Comparison of ENCODE assay signal across 1 cellular context in the genomic region with DNA sequence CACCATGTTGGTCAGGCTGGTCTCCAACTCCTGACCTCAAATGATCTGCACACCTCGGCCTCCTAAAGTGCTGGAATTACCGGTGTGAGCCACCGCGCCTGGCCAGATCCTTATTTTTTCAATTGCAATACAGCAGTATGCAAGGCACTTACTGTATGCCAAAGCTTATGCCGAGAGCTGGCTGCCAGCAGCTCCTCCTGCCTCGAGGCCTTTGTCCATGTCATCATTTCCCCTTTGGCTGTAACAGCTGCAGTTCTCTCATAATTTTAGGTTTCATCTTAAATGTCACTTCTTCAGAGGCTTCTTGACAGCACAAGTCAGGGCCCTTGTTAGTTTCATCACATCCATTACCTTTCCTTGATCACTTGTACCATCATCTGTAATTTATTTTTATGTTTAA.
TF ChIP-seq lines count a peak whose summit lies in the region.

No MANE protein-coding gene starts in this region.

TF ChIP-seq in A549, 52 proteins besides CTCF, POLR2A, EP300 and RAD21 (continued from another document):
- TF ChIP-seq, protein P1, sequence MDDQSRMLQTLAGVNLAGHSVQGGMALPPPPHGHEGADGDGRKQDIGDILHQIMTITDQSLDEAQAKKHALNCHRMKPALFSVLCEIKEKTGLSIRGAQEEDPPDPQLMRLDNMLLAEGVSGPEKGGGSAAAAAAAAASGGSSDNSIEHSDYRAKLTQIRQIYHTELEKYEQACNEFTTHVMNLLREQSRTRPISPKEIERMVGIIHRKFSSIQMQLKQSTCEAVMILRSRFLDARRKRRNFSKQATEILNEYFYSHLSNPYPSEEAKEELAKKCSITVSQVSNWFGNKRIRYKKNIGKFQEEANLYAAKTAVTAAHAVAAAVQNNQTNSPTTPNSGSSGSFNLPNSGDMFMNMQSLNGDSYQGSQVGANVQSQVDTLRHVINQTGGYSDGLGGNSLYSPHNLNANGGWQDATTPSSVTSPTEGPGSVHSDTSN (IDR thresholded peaks at IDR 0.05) = no peak
- TF ChIP-seq HDAC2 (IDR thresholded peaks at IDR 0.05) (no peak), HOXA7 (CRISPR knock-in tag; IDR thresholded peaks at IDR 0.05) (no peak), MYC (IDR thresholded peaks at IDR 0.05; ENCODE audit: borderline replicate concordance, low read length) (no peak), KDM1A (IDR thresholded peaks at IDR 0.05; ENCODE audit: low read depth) (no peak), CEBPB (IDR thresholded peaks at IDR 0.05) (no peak), ZNF302 (CRISPR knock-in tag; IDR thresholded peaks at IDR 0.05) (no peak), NFE2L2 (conservative IDR thresholded peaks at IDR 0.05; ENCODE audit: low read length) (no peak), PHF8 (IDR thresholded peaks at IDR 0.05; ENCODE audit: borderline replicate concordance, low read depth) (no peak), RARB (CRISPR knock-in tag; IDR thresholded peaks at IDR 0.05) (no peak), TP53 (CRISPR knock-in tag; IDR thresholded peaks at IDR 0.05) (no peak), HEYL (CRISPR knock-in tag; IDR thresholded peaks at IDR 0.05) (no peak)
- TF ChIP-seq, protein P2, sequence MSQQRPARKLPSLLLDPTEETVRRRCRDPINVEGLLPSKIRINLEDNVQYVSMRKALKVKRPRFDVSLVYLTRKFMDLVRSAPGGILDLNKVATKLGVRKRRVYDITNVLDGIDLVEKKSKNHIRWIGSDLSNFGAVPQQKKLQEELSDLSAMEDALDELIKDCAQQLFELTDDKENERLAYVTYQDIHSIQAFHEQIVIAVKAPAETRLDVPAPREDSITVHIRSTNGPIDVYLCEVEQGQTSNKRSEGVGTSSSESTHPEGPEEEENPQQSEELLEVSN (IDR thresholded peaks at IDR 0.05; ENCODE audit: borderline replicate concordance, low read depth) = no peak
- TF ChIP-seq, protein P3, sequence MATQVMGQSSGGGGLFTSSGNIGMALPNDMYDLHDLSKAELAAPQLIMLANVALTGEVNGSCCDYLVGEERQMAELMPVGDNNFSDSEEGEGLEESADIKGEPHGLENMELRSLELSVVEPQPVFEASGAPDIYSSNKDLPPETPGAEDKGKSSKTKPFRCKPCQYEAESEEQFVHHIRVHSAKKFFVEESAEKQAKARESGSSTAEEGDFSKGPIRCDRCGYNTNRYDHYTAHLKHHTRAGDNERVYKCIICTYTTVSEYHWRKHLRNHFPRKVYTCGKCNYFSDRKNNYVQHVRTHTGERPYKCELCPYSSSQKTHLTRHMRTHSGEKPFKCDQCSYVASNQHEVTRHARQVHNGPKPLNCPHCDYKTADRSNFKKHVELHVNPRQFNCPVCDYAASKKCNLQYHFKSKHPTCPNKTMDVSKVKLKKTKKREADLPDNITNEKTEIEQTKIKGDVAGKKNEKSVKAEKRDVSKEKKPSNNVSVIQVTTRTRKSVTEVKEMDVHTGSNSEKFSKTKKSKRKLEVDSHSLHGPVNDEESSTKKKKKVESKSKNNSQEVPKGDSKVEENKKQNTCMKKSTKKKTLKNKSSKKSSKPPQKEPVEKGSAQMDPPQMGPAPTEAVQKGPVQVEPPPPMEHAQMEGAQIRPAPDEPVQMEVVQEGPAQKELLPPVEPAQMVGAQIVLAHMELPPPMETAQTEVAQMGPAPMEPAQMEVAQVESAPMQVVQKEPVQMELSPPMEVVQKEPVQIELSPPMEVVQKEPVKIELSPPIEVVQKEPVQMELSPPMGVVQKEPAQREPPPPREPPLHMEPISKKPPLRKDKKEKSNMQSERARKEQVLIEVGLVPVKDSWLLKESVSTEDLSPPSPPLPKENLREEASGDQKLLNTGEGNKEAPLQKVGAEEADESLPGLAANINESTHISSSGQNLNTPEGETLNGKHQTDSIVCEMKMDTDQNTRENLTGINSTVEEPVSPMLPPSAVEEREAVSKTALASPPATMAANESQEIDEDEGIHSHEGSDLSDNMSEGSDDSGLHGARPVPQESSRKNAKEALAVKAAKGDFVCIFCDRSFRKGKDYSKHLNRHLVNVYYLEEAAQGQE (IDR thresholded peaks at IDR 0.05) = no peak
TF ChIP-seq in A549: peak in this region for 0.
